Comparison of ENCODE assay signal across 14 cellular contexts in the genomic region with DNA sequence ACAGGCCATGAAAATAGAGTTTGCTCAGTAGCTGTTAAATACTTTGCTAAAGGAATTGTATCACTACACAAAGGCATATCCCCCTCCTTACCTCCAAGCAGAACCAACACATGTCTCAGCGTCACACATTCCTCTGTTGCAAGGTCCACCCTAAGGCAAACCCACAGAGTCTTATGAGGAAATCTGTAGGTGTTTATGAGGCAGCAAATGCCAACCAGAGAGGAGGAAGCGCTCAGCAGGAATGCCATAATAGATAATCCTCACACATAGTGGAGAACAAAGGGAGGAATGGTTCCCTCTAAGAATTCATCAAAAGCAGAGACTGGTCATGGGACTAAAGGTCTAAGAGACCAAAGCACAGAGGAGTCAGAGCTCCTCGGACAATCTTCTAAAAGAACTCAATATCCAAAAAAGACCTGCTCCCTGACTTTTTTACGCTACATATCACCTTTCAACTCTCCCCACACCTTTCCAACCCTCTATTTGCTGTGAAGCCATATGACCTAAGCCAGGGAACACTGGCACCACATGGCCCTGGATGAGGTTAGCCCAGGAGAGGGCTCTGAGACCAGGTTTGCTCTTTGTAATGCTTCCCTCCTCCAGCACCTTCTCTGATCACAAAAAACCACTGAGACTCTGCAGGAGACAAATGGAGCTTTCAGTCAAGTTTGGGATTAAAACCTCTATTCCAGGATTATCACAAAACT.
A peak's percentile ranks its signal among the peaks of the same experiment; 100 is the strongest.
DNase-seq lines count a peak whose midpoint lies in the region; ATAC-seq and TF ChIP-seq lines count a peak whose summit lies in the region.
"Had no signal": no experiment of that assay in that cellular context is flagged by ENCODE, and none has a peak within 500 bp of the region (broad histone marks: within the 10 kb centered on the region; RNA-seq: fewer than 3 reads in every experiment).

No MANE protein-coding gene starts in this region.

- no peaks in the 10 kb centered on the region for H3K27me3 ChIP-seq in neutrophil
- H3K27me3 ChIP-seq: BLaER1 treated with 17β-estradiol and CSF1 and Interleukin-3, amounts not matched to agents 10 nM and 100 nM had no signal

- H3K36me3 ChIP-seq in neutrophil, result no peaks in the 10 kb centered on the region

- no peaks in the 10 kb centered on the region for H3K9me3 ChIP-seq in neutrophil
- H3K9me3 ChIP-seq: BLaER1 treated with 17β-estradiol and CSF1 and Interleukin-3, amounts not matched to agents 10 nM and 100 nM had no signal

- intact Hi-C loops in head of caudate nucleus (cut with DNase I), result loop anchor here (10.0 kb wide), 2 partner anchors 240 to 710 kb away; partner anchors contain the start of gene DLX5

- H3K27ac ChIP-seq in epithelial cell of prostate, result peak overlapping the region; percentile 43
- peak overlapping the region; percentile 73 for H3K27ac ChIP-seq in neutrophil
- H3K27ac ChIP-seq: BLaER1 treated with 17β-estradiol and CSF1 and Interleukin-3, amounts not matched to agents 10 nM and 100 nM had no signal

- TF ChIP-seq CTCF in neutrophil (IDR thresholded peaks at IDR 0.05), result no peak

- H3K4me3 ChIP-seq in neutrophil (ENCODE audit: low read depth in 1 of 2, low read length in 1 of 2), result no peak overlapping the region
- H3K4me3 ChIP-seq: BLaER1 treated with 17β-estradiol and CSF1 and Interleukin-3, amounts not matched to agents 10 nM and 100 nM had no signal

- DNase-seq in GF-D8 (lab: John Stamatoyannopoulos, UW) (peak; percentile 68), NOMO-1 treated with dmso at 0.1 percent for 144 hours (lab: John Stamatoyannopoulos, UW; ENCODE audit: unreplicated experiment) (peak; percentile 3), epithelial cell of prostate (ENCODE audit: low read depth, low spot score) (peak; percentile 78), NCI-H1417 treated with DMSO at 0.1 percent for 48 hours (lab: John Stamatoyannopoulos, UW) (no peak), head of caudate nucleus (no peak), iPS-NIHi7 (ENCODE audit: extremely low spot score) (no peak)
- DNase-seq: activated CD4-positive, alpha-beta T cell treated with anti-CD3 and anti-CD28 coated beads, Interleukin-2, amount 10 ng/mL, durations not matched to agents 7 days and 5 days; KG1; NCI-H187 treated with DMSO at 0.1 percent for 48 hours; stimulated activated naive CD8-positive, alpha-beta T cell treated with anti-CD3 and anti-CD28 coated beads, Interleukin-15, Interleukin-2, amounts not matched to agents 100 U/mL and 50 U/mL, for 24 hours had no signal

- ATAC-seq in GM21786 (IDR thresholded peaks at IDR 0.05; ENCODE audit: unreplicated experiment), result no peak
- ATAC-seq: activated T-helper 17 cell treated with anti-CD3 and anti-CD28 coated beads, Interleukin-2, amount 50 U/mL, for 72 hours; stimulated activated naive CD8-positive, alpha-beta T cell treated with anti-CD3 and anti-CD28 coated beads, Interleukin-15, Interleukin-2, amounts not matched to agents 100 U/mL and 50 U/mL, for 24 hours had no signal

- H3K4me1 ChIP-seq in neutrophil (ENCODE audit: control insufficient read depth in 1 of 2, insufficient read depth in 1 of 2, low read depth in 1 of 2, low read length in 1 of 2), result peaks cover 35 to 45% of the 10 kb centered on the region in 2 experiments

Comparison
In these comparisons a context has a peak if more than half of its experiments do, and no peak if none do; other contexts are left out.
1. DNase-seq: peak in GF-D8 (single experiment), NOMO-1 treated with dmso at 0.1 percent for 144 hours (single experiment) and epithelial cell of prostate (single experiment); none in NCI-H1417 treated with DMSO at 0.1 percent for 48 hours (single experiment), head of caudate nucleus (0 of 42) and iPS-NIHi7 (single experiment).